In the genomic region with DNA sequence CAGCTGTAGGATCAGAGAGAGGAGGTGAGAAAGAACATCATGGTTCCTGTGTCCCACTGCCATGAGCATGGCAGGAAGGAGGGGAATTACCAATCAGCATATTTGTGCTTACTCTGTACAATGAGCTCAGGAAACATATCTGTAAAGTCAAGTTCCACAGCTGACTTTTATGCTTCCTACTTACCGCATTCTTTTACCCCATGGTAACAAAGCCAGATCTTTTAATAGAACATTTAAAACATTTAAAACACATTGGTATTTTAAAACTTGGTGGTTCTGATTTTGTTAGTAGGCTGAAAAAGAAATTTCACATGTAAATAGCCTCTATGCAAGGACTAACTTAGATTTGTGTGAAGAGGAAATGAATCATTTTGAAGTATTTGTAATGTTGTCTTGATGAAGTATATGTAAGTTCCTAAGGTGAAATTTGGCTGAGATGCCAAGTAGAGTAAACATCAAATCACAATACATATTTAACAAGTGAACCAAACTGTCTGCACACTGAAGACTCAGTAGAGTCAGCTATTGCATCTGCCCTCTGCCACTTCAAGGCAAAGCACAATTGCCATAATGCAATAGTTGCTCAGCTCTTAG, we compare ENCODE assay signal across 12 cellular contexts.
DNase-seq lines count a peak whose midpoint lies in the region; ATAC-seq and TF ChIP-seq lines count a peak whose summit lies in the region.
"Had no signal": no experiment of that assay in that cellular context is flagged by ENCODE, and none has a peak within 500 bp of the region (broad histone marks: within the 10 kb centered on the region; RNA-seq: fewer than 3 reads in every experiment).

No MANE protein-coding gene starts in this region.

- no peak for TF ChIP-seq POLR2A in esophagus muscularis mucosa (IDR thresholded peaks at IDR 0.05; ENCODE audit: low read depth)
- TF ChIP-seq POLR2A in tibial nerve (IDR thresholded peaks at IDR 0.05) = no peak
- no peak for TF ChIP-seq POLR2A in GM18505 (IDR thresholded peaks at IDR 0.05; ENCODE audit: borderline replicate concordance, extremely low read depth, insufficient read depth, insufficient read length)
- TF ChIP-seq POLR2A in upper lobe of left lung (IDR thresholded peaks at IDR 0.05) = no peak

- H3K27me3 ChIP-seq in ACC112 (ENCODE audit: insufficient read depth, low read length) = no peaks in the 10 kb centered on the region
- H3K27me3 ChIP-seq in SJSA1 (replicated peaks) = no peaks in the 10 kb centered on the region
- no peaks in the 10 kb centered on the region for H3K27me3 ChIP-seq in esophagus muscularis mucosa
- H3K27me3 ChIP-seq in tibial nerve = no peaks in the 10 kb centered on the region
- H3K27me3 ChIP-seq in upper lobe of left lung = no peaks in the 10 kb centered on the region

- WGBS in esophagus muscularis mucosa = 42% methylated on average over 1 of the region's 1 CpG
- WGBS in tibial nerve, 2 donors = 61 to 64% methylated on average over 1 of the region's 1 CpG
- WGBS in upper lobe of left lung, 2 donors = 50 to 68% methylated on average over 1 of the region's 1 CpG

- H3K4me3 ChIP-seq in ACC112 (ENCODE audit: low read depth, low read length) (no peak overlapping the region), SJSA1 (no peak overlapping the region), esophagus muscularis mucosa (no peak overlapping the region), tibial nerve (no peak overlapping the region), upper lobe of left lung (no peak overlapping the region)

- peak overlapping the region; percentile 6 for H2AFZ ChIP-seq in ACC112 (ENCODE audit: low read length, unreplicated experiment)

- TF ChIP-seq CTCF in esophagus muscularis mucosa (IDR thresholded peaks at IDR 0.05) (no peak), tibial nerve (IDR thresholded peaks at IDR 0.05) (no peak), upper lobe of left lung (IDR thresholded peaks at IDR 0.05) (no peak)

- H3K27ac ChIP-seq in ACC112 (ENCODE audit: low read depth, low read length) (peak overlapping the region; percentile 69), SJSA1 (peak overlapping the region; percentile 80), esophagus muscularis mucosa (replicated peaks in 1 of 4) (no peak overlapping the region), tibial nerve (no peak overlapping the region), upper lobe of left lung (peak overlapping the region in 1 of 4 donors; percentile 28)

- H3K36me3 ChIP-seq in ACC112 (ENCODE audit: insufficient read depth, low read length) (no peaks in the 10 kb centered on the region), SJSA1 (no peaks in the 10 kb centered on the region), esophagus muscularis mucosa (peaks cover 0 to 7% (median 0%) of the 10 kb centered on the region in 4 donors), tibial nerve (peaks cover 0 to 28% (median 0%) of the 10 kb centered on the region in 3 donors), upper lobe of left lung (no peaks in the 10 kb centered on the region)

- intact Hi-C loops in esophagus muscularis mucosa (cut with DNase I) = no loop called here

- H3K79me2 ChIP-seq in ACC112 (ENCODE audit: control insufficient read depth, insufficient read depth, low read length, unreplicated experiment) = no peaks in the 10 kb centered on the region

- peak in 1 of 2 experiments; percentile 81 for DNase-seq in SJSA1 (ENCODE audit: low read depth in 1 of 2, low spot score in 2 of 2)
- peak; percentile 8 for DNase-seq in esophagus muscularis mucosa (ENCODE audit: extremely low spot score)
- DNase-seq in tibial nerve (ENCODE audit: low spot score in 2 of 2) = no peak
- no peak for DNase-seq in upper lobe of left lung
- DNase-seq: activated CD8-positive, alpha-beta memory T cell treated with anti-CD3 and anti-CD28 coated beads, Interleukin-2, amount 50 U/mL, for 4 hours; DMS 273 treated with DMSO at 0.1 percent for 48 hours; posterior cingulate gyrus; stimulated activated naive CD4-positive, alpha-beta T cell treated with Interleukin-2 at 50 U/mL for 16 hours had no signal

- H3K9me3 ChIP-seq in SJSA1 (replicated peaks) (no peaks in the 10 kb centered on the region), esophagus muscularis mucosa (no peaks in the 10 kb centered on the region), tibial nerve (no peaks in the 10 kb centered on the region), upper lobe of left lung (no peaks in the 10 kb centered on the region)

- H3K4me1 ChIP-seq in ACC112 (ENCODE audit: control insufficient read depth, insufficient read depth, low read length, unreplicated experiment) (peaks cover 28% of the 10 kb centered on the region), SJSA1 (replicated peaks) (peaks cover 40% of the 10 kb centered on the region), esophagus muscularis mucosa (peaks cover 4 to 20% (median 14%) of the 10 kb centered on the region in 4 donors), tibial nerve (peaks cover 0 to 5% (median 0%) of the 10 kb centered on the region in 4 donors), upper lobe of left lung (peaks cover 0 to 7% (median 2%) of the 10 kb centered on the region in 4 donors)

- ATAC-seq in GM21381 (IDR thresholded peaks at IDR 0.05; ENCODE audit: unreplicated experiment) (peak; percentile 39), HG03439 (IDR thresholded peaks at IDR 0.05; ENCODE audit: unreplicated experiment) (no peak), GM18505 (IDR thresholded peaks at IDR 0.05; ENCODE audit: unreplicated experiment) (no peak), upper lobe of left lung (ENCODE audit: low FRiP score in 2 of 2) (no peak)

- TF ChIP-seq EP300 in esophagus muscularis mucosa (IDR thresholded peaks at IDR 0.05) (no peak), tibial nerve (IDR thresholded peaks at IDR 0.05) (no peak), upper lobe of left lung (IDR thresholded peaks at IDR 0.05) (no peak)

Comparison
In these comparisons a context has a peak if more than half of its experiments do, and no peak if none do; other contexts are left out.
1. H3K27ac ChIP-seq: peak in ACC112 (single experiment) and SJSA1 (single experiment); none in esophagus muscularis mucosa (0 of 4) and tibial nerve (0 of 4).